In genomic region chr6:91366781-91367180, GRCh38 we compare ENCODE assay signal across 25 cellular contexts.
"Had no signal": no experiment of that assay in that cellular context is flagged by ENCODE, and none has a peak within 500 bp of the region (broad histone marks: within the 10 kb centered on the region; RNA-seq: fewer than 3 reads in every experiment).

No MANE protein-coding gene starts in this region.

- DNase-seq: activated CD4-positive, alpha-beta memory T cell treated with anti-CD3 and anti-CD28 coated beads for 36 hours; activated CD4-positive, alpha-beta T cell treated with anti-CD3 and anti-CD28 coated beads, Interleukin-2, amount 10 ng/mL, durations not matched to agents 7 days and 5 days; activated CD4-positive, CD25-positive, alpha-beta regulatory T cell; activated gamma-delta T cell; activated naive CD4-positive, alpha-beta T cell treated with anti-CD3 and anti-CD28 coated beads for 36 hours; activated T-cell treated with anti-CD3 and anti-CD28 coated beads for 4 hours; activated T-cell treated with anti-CD3 and anti-CD28 coated beads, Interleukin-2, amount 50 U/mL, for 48 hours; amygdala; NCI-H1092 treated with DMSO at 0.1 percent for 48 hours; NCI-H1417 treated with DMSO at 0.1 percent for 48 hours; NCI-H187; NCI-H2081; NCI-H2171; NCI-H226; NCI-H748 treated with DMSO at 0.1 percent for 48 hours; SIG-M5; T-cell; T-helper 2 cell; T1000 had no signal

- H3K4me1 Mint-ChIP-seq: activated CD4-positive, alpha-beta T cell treated with anti-CD3 and anti-CD28 coated beads, Interleukin-2, amount 10 ng/mL, durations not matched to agents 7 days and 5 days; activated T-helper 17 cell treated with anti-CD3 and anti-CD28 coated beads, Interleukin-2, amount 50 U/mL, for 72 hours; brain; central memory CD8-positive, alpha-beta T cell; T-cell had no signal

- H3K27me3 Mint-ChIP-seq: activated CD4-positive, alpha-beta memory T cell treated with anti-CD3 and anti-CD28 coated beads for 36 hours; activated CD4-positive, alpha-beta T cell treated with anti-CD3 and anti-CD28 coated beads, Interleukin-2, amount 10 ng/mL, durations not matched to agents 7 days and 5 days; activated naive CD8-positive, alpha-beta T cell; activated T-helper 17 cell treated with anti-CD3 and anti-CD28 coated beads, Interleukin-2, amount 50 U/mL, for 72 hours; brain; central memory CD8-positive, alpha-beta T cell; T-cell had no signal

- ATAC-seq: activated T-helper 17 cell treated with anti-CD3 and anti-CD28 coated beads, Interleukin-2, amount 50 U/mL, for 72 hours; T-cell had no signal

- H3K9ac ChIP-seq: KMS-11 had no signal

- H3K27ac Mint-ChIP-seq: activated CD4-positive, alpha-beta memory T cell treated with anti-CD3 and anti-CD28 coated beads for 36 hours; activated CD4-positive, alpha-beta T cell treated with anti-CD3 and anti-CD28 coated beads, Interleukin-2, amount 10 ng/mL, durations not matched to agents 7 days and 5 days; activated naive CD4-positive, alpha-beta T cell treated with anti-CD3 and anti-CD28 coated beads for 36 hours; activated naive CD8-positive, alpha-beta T cell; activated T-helper 17 cell treated with anti-CD3 and anti-CD28 coated beads, Interleukin-2, amount 50 U/mL, for 72 hours; brain; T-cell had no signal

- H3K4me3 Mint-ChIP-seq: activated CD4-positive, alpha-beta memory T cell treated with anti-CD3 and anti-CD28 coated beads for 36 hours; activated CD4-positive, alpha-beta T cell treated with anti-CD3 and anti-CD28 coated beads, Interleukin-2, amount 10 ng/mL, durations not matched to agents 7 days and 5 days; activated naive CD4-positive, alpha-beta T cell treated with anti-CD3 and anti-CD28 coated beads for 36 hours; activated naive CD8-positive, alpha-beta T cell; activated T-helper 17 cell treated with anti-CD3 and anti-CD28 coated beads, Interleukin-2, amount 50 U/mL, for 72 hours; brain; central memory CD8-positive, alpha-beta T cell; T-cell had no signal

- H3K4me2 ChIP-seq: KMS-11 had no signal

- H3K9me3 Mint-ChIP-seq: activated CD4-positive, alpha-beta T cell treated with anti-CD3 and anti-CD28 coated beads, Interleukin-2, amount 10 ng/mL, durations not matched to agents 7 days and 5 days had no signal

- H3K36me3 Mint-ChIP-seq: activated CD4-positive, alpha-beta memory T cell treated with anti-CD3 and anti-CD28 coated beads for 36 hours; activated naive CD8-positive, alpha-beta T cell; brain; T-cell had no signal

- H3K27ac ChIP-seq: KMS-11, SK-N-MC had no signal

- H3K4me3 ChIP-seq: SK-N-MC had no signal
